ENCODE assay signal across 14 cellular contexts in the genomic region with DNA sequence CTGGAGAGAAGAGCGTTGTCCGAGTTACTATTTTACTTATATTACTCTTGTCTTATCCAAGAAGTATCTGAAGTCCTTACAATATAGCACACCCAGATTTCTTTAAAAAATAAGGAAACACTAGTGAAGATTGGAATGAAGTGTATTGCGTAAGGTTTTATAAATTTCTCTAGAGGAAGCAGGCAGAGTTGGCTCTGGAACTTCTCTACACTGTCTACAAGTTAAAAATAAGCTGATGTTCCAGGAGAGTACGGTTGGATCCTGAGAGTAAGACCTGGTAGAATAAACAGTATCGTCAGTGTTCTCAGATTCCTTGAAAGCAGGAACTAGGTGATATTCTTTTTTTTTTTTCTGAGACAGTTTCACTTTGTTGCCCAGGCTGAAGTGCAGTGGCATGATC.
DNase-seq lines count a peak whose midpoint lies in the region; ATAC-seq and TF ChIP-seq lines count a peak whose summit lies in the region.
"Had no signal": no experiment of that assay in that cellular context is flagged by ENCODE, and none has a peak within 500 bp of the region (broad histone marks: within the 10 kb centered on the region; RNA-seq: fewer than 3 reads in every experiment).

No MANE protein-coding gene starts in this region.

- POLR2A ChIA-PET in activated CD8-positive, alpha-beta T cell treated with anti-CD3 and anti-CD28 coated beads, Interleukin-2, amount 10 ng/mL, durations not matched to agents 7 days and 5 days (lab: Charles Lee) = no interaction called here
- POLR2A ChIA-PET in activated CD8-positive, alpha-beta T cell treated with anti-CD3 and anti-CD28 coated beads for 36 hours (lab: Charles Lee) = interaction anchor here (0.7 kb wide), 1 partner anchor 1622 kb away, joined by 3 read pairs; the partner anchor contains the start of gene RBM11

- peaks cover 28% of the 10 kb centered on the region for H3K36me3 Mint-ChIP-seq in activated CD8-positive, alpha-beta T cell treated with anti-CD3 and anti-CD28 coated beads, Interleukin-2, amount 10 ng/mL, durations not matched to agents 7 days and 5 days (ENCODE audit: low read depth)
- peaks cover 3% of the 10 kb centered on the region for H3K36me3 Mint-ChIP-seq in activated CD8-positive, alpha-beta T cell treated with anti-CD3 and anti-CD28 coated beads for 36 hours (ENCODE audit: low read depth)
- peaks cover 9% of the 10 kb centered on the region for H3K36me3 Mint-ChIP-seq in mesothelial cell of epicardium

- H3K4me3 ChIP-seq in fibroblast of the aortic adventitia (ENCODE audit: low read depth, low read length) (no peak overlapping the region), upper lobe of left lung (no peak overlapping the region)
- H3K4me3 ChIP-seq: ascending aorta, SK-N-MC, spleen had no signal

- H3K27ac ChIP-seq in upper lobe of left lung = peak overlapping the region; percentile 5 to 62 (median 58)
- H3K27ac ChIP-seq: ascending aorta, SK-N-MC, spleen had no signal

- peaks cover 0 to 28% (median 3%) of the 10 kb centered on the region in 4 donors for H3K36me3 ChIP-seq in upper lobe of left lung

- H3K4me3 Mint-ChIP-seq in activated CD8-positive, alpha-beta T cell treated with anti-CD3 and anti-CD28 coated beads, Interleukin-2, amount 10 ng/mL, durations not matched to agents 7 days and 5 days = no peak overlapping the region
- H3K4me3 Mint-ChIP-seq in activated CD8-positive, alpha-beta T cell treated with anti-CD3 and anti-CD28 coated beads for 36 hours = no peak overlapping the region
- H3K4me3 Mint-ChIP-seq in mesothelial cell of epicardium = no peak overlapping the region
- H3K4me3 Mint-ChIP-seq: activated B cell treated with CpG ODN at 0.5 μM for 24 hours; naive thymus-derived CD8-positive, alpha-beta T cell had no signal

- no peak for TF ChIP-seq CTCF in activated CD8-positive, alpha-beta T cell treated with anti-CD3 and anti-CD28 coated beads for 36 hours (IDR thresholded peaks at IDR 0.05)
- no peak for TF ChIP-seq CTCF in fibroblast of the aortic adventitia (IDR thresholded peaks at IDR 0.05; ENCODE audit: insufficient read depth, low read length)
- no peak for TF ChIP-seq CTCF in mesothelial cell of epicardium (IDR thresholded peaks at IDR 0.05; ENCODE audit: unreplicated experiment)
- no peak for TF ChIP-seq CTCF in upper lobe of left lung (IDR thresholded peaks at IDR 0.05)

- no peak for ATAC-seq in activated CD8-positive, alpha-beta T cell treated with anti-CD3 and anti-CD28 coated beads, Interleukin-2, amount 10 ng/mL, durations not matched to agents 7 days and 5 days
- ATAC-seq in activated CD8-positive, alpha-beta T cell treated with anti-CD3 and anti-CD28 coated beads for 36 hours = no peak
- ATAC-seq in upper lobe of left lung (ENCODE audit: low FRiP score in 2 of 2) = peak; percentile 62 to 81
- ATAC-seq: naive thymus-derived CD8-positive, alpha-beta T cell had no signal

- H3K27me3 Mint-ChIP-seq in activated CD8-positive, alpha-beta T cell treated with anti-CD3 and anti-CD28 coated beads, Interleukin-2, amount 10 ng/mL, durations not matched to agents 7 days and 5 days (ENCODE audit: low read depth) = no peaks in the 10 kb centered on the region
- H3K27me3 Mint-ChIP-seq in activated CD8-positive, alpha-beta T cell treated with anti-CD3 and anti-CD28 coated beads for 36 hours = no peaks in the 10 kb centered on the region
- no peaks in the 10 kb centered on the region for H3K27me3 Mint-ChIP-seq in mesothelial cell of epicardium (ENCODE audit: low read depth)
- H3K27me3 Mint-ChIP-seq: activated B cell treated with CpG ODN at 0.5 μM for 24 hours; naive thymus-derived CD8-positive, alpha-beta T cell had no signal

- peaks cover 4% of the 10 kb centered on the region for H3K4me1 Mint-ChIP-seq in activated CD8-positive, alpha-beta T cell treated with anti-CD3 and anti-CD28 coated beads, Interleukin-2, amount 10 ng/mL, durations not matched to agents 7 days and 5 days (ENCODE audit: low read depth)
- peaks cover 2% of the 10 kb centered on the region for H3K4me1 Mint-ChIP-seq in activated CD8-positive, alpha-beta T cell treated with anti-CD3 and anti-CD28 coated beads for 36 hours (ENCODE audit: low read depth)
- H3K4me1 Mint-ChIP-seq in mesothelial cell of epicardium = peaks cover 19% of the 10 kb centered on the region
- H3K4me1 Mint-ChIP-seq: activated B cell treated with CpG ODN at 0.5 μM for 24 hours had no signal

- peak overlapping the region; percentile 14 for H3K27ac Mint-ChIP-seq in activated CD8-positive, alpha-beta T cell treated with anti-CD3 and anti-CD28 coated beads, Interleukin-2, amount 10 ng/mL, durations not matched to agents 7 days and 5 days
- no peak overlapping the region for H3K27ac Mint-ChIP-seq in activated CD8-positive, alpha-beta T cell treated with anti-CD3 and anti-CD28 coated beads for 36 hours
- H3K27ac Mint-ChIP-seq in mesothelial cell of epicardium = peak overlapping the region; percentile 70
- H3K27ac Mint-ChIP-seq: activated B cell treated with CpG ODN at 0.5 μM for 24 hours had no signal

- H3K4me1 ChIP-seq in upper lobe of left lung = peaks cover 6 to 16% (median 9%) of the 10 kb centered on the region in 4 donors
- H3K4me1 ChIP-seq: ascending aorta, spleen had no signal

- no peak for DNase-seq in activated CD8-positive, alpha-beta T cell treated with anti-CD3 and anti-CD28 coated beads, Interleukin-2, amount 10 ng/mL, durations not matched to agents 7 days and 5 days
- DNase-seq in activated CD8-positive, alpha-beta T cell treated with anti-CD3 and anti-CD28 coated beads for 36 hours = no peak
- DNase-seq in fibroblast of the aortic adventitia (ENCODE audit: low read depth) (peak; percentile 81), mesothelial cell of epicardium (ENCODE audit: low spot score in 2 of 2, unreplicated experiment in 2 of 2) (no peak), upper lobe of left lung (no peak), SHP77 (lab: John Stamatoyannopoulos, UW) (no peak), NCI-H1092 treated with DMSO at 0.1 percent for 48 hours (lab: John Stamatoyannopoulos, UW) (no peak), pons (ENCODE audit: low spot score) (no peak)
- DNase-seq: activated B cell treated with CpG ODN at 0.5 μM for 24 hours; effector memory CD4-positive, alpha-beta T cell; naive thymus-derived CD8-positive, alpha-beta T cell; spleen had no signal

- no peaks in the 10 kb centered on the region for H3K9me3 Mint-ChIP-seq in activated CD8-positive, alpha-beta T cell treated with anti-CD3 and anti-CD28 coated beads, Interleukin-2, amount 10 ng/mL, durations not matched to agents 7 days and 5 days (ENCODE audit: insufficient read depth)
- H3K9me3 Mint-ChIP-seq in activated CD8-positive, alpha-beta T cell treated with anti-CD3 and anti-CD28 coated beads for 36 hours = no peaks in the 10 kb centered on the region
- H3K9me3 Mint-ChIP-seq in mesothelial cell of epicardium = no peaks in the 10 kb centered on the region
- H3K9me3 Mint-ChIP-seq: activated B cell treated with CpG ODN at 0.5 μM for 24 hours; naive thymus-derived CD8-positive, alpha-beta T cell had no signal

- no peak for TF ChIP-seq POLR2A in upper lobe of left lung (IDR thresholded peaks at IDR 0.05)

- intact Hi-C loops in activated CD8-positive, alpha-beta T cell treated with anti-CD3 and anti-CD28 coated beads for 36 hours (cut with micrococcal nuclease) = no loop called here

- no peaks in the 10 kb centered on the region for H3K9me3 ChIP-seq in upper lobe of left lung
- H3K9me3 ChIP-seq: ascending aorta, spleen had no signal

- TF ChIP-seq EP300 in upper lobe of left lung (IDR thresholded peaks at IDR 0.05) = no peak

- 41 to 56% methylated on average over 5 of the region's 5 CpGs for WGBS in upper lobe of left lung, 2 donors

- H3K27me3 ChIP-seq in upper lobe of left lung = no peaks in the 10 kb centered on the region
- H3K27me3 ChIP-seq: ascending aorta, spleen had no signal

- CTCF ChIA-PET in activated CD8-positive, alpha-beta T cell treated with anti-CD3 and anti-CD28 coated beads, Interleukin-2, amount 10 ng/mL, durations not matched to agents 7 days and 5 days (lab: Charles Lee) = no interaction called here
- CTCF ChIA-PET in activated CD8-positive, alpha-beta T cell treated with anti-CD3 and anti-CD28 coated beads for 36 hours (lab: Charles Lee) = no interaction called here

Comparison
In these comparisons a context has a peak if more than half of its experiments do, and no peak if none do; other contexts are left out.
1. ATAC-seq: peak in upper lobe of left lung (2 of 2); none in activated CD8-positive, alpha-beta T cell treated with anti-CD3 and anti-CD28 coated beads, Interleukin-2, amount 10 ng/mL, durations not matched to agents 7 days and 5 days (single experiment) and activated CD8-positive, alpha-beta T cell treated with anti-CD3 and anti-CD28 coated beads for 36 hours (single experiment).